19 cellular contexts compared by ENCODE assay signal in the genomic region with DNA sequence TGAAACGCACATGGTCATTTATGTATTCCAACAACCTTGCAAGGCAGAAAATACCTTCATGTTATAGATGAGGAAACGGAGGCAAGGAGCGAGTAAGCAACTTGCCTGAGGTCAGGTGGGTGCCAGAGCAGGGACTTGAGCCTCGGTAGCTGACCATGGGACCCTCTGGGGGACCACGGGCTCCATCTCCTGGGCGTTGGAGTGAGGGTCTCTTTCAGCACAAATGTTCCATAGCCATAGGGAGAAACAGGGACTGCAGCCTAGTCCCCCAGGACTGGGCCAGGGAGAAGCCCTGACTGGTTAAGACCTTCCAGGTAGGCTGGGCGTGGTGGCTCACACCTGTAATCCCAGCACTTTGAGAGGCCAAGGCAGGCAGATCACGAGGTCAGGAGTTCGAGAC.
"Had no signal": no experiment of that assay in that cellular context is flagged by ENCODE, and none has a peak within 500 bp of the region (broad histone marks: within the 10 kb centered on the region; RNA-seq: fewer than 3 reads in every experiment).

No MANE protein-coding gene starts in this region.

- H3K9me3 Mint-ChIP-seq: naive thymus-derived CD4-positive, alpha-beta T cell; nephron progenitor cell; type B pancreatic cell had no signal

- H3K4me3 Mint-ChIP-seq: naive thymus-derived CD4-positive, alpha-beta T cell; nephron progenitor cell; type B pancreatic cell had no signal

- DNase-seq: cortex of kidney; dorsolateral prefrontal cortex; effector CD8-positive, alpha-beta T cell; gastrocnemius medialis; heart right ventricle; hypothalamus; kidney glomerular epithelial cell; mesendoderm; naive thymus-derived CD4-positive, alpha-beta T cell; nephron progenitor cell; psoas muscle; retina; stimulated activated naive CD4-positive, alpha-beta T cell had no signal

- H3K4me3 ChIP-seq: dorsolateral prefrontal cortex, gastrocnemius medialis, heart right ventricle, psoas muscle, stomach, thoracic aorta had no signal

- ATAC-seq: esophagus mucosa; gastrocnemius medialis; heart right ventricle; naive thymus-derived CD4-positive, alpha-beta T cell; psoas muscle; sciatic nerve had no signal

- H3K36me3 Mint-ChIP-seq: naive thymus-derived CD4-positive, alpha-beta T cell; type B pancreatic cell had no signal

- H3K27me3 Mint-ChIP-seq: naive thymus-derived CD4-positive, alpha-beta T cell; type B pancreatic cell had no signal

- H3K36me3 ChIP-seq: gastrocnemius medialis, heart right ventricle, neutrophil, stomach, thoracic aorta had no signal

- H3K27me3 ChIP-seq: dorsolateral prefrontal cortex, gastrocnemius medialis, stomach had no signal

- H3K4me1 Mint-ChIP-seq: nephron progenitor cell had no signal

- H3K9me3 ChIP-seq: gastrocnemius medialis, heart right ventricle, neutrophil, psoas muscle, stomach, thoracic aorta had no signal

- H3K27ac ChIP-seq: dorsolateral prefrontal cortex, gastrocnemius medialis, heart right ventricle, neutrophil, psoas muscle, thoracic aorta had no signal

- H3K27ac Mint-ChIP-seq: nephron progenitor cell had no signal

- H3K4me1 ChIP-seq: gastrocnemius medialis, heart right ventricle, psoas muscle had no signal
